8 cellular contexts compared by ENCODE assay signal in genomic region chr7:100430450-100431285, GRCh38. TPM values are rescaled to one million over a fixed set of nuclear protein-coding genes. Genes with fewer than 3 reads are reported as not detected.
DNase-seq lines count a peak whose midpoint lies in the region; ATAC-seq and TF ChIP-seq lines count a peak whose summit lies in the region.

No MANE protein-coding gene starts in this region.

- intact Hi-C loops in left colon (cut with DNase I, micrococcal nuclease) = no loop called here

- peak overlapping the region; percentile 88 to 94 (median 91) for H3K4me3 Mint-ChIP-seq in brain
- peak overlapping the region; percentile 90 to 95 for H3K4me3 Mint-ChIP-seq in stimulated activated naive B cell treated with anti-CD40 and anti-IgM and Interleukin-4, amounts not matched to agents 10 μg/mL and 1 μg/mL and 100 μg/mL, for 72 hours

- peaks cover 39% of the 10 kb centered on the region for H3K36me3 Mint-ChIP-seq in brain
- peaks cover 45 to 62% of the 10 kb centered on the region in 2 donors for H3K36me3 Mint-ChIP-seq in stimulated activated naive B cell treated with anti-CD40 and anti-IgM and Interleukin-4, amounts not matched to agents 10 μg/mL and 1 μg/mL and 100 μg/mL, for 72 hours

- peaks cover 0 to 11% (median 6%) of the 10 kb centered on the region in 5 experiments for H3K9me3 Mint-ChIP-seq in brain
- peaks cover 0 to 4% of the 10 kb centered on the region in 2 donors for H3K9me3 Mint-ChIP-seq in stimulated activated naive B cell treated with anti-CD40 and anti-IgM and Interleukin-4, amounts not matched to agents 10 μg/mL and 1 μg/mL and 100 μg/mL, for 72 hours

- H3K27me3 Mint-ChIP-seq in brain = peaks cover 18% of the 10 kb centered on the region
- H3K27me3 Mint-ChIP-seq in stimulated activated naive B cell treated with anti-CD40 and anti-IgM and Interleukin-4, amounts not matched to agents 10 μg/mL and 1 μg/mL and 100 μg/mL, for 72 hours = peaks cover 6% of the 10 kb centered on the region in 2 donors

- H3K4me1 Mint-ChIP-seq in brain = peaks cover 63% of the 10 kb centered on the region
- peaks cover 52 to 70% of the 10 kb centered on the region in 2 donors for H3K4me1 Mint-ChIP-seq in stimulated activated naive B cell treated with anti-CD40 and anti-IgM and Interleukin-4, amounts not matched to agents 10 μg/mL and 1 μg/mL and 100 μg/mL, for 72 hours

- DNase-seq in RKO (ENCODE audit: low spot score) = peak; percentile 82
- peak; percentile 44 to 45 for DNase-seq in left colon
- DNase-seq in stimulated activated naive B cell treated with anti-CD40 and anti-IgM and Interleukin-4, amounts not matched to agents 10 μg/mL and 1 μg/mL and 100 μg/mL, for 72 hours = no peak
- DNase-seq in NCI-H1436 (lab: John Stamatoyannopoulos, UW) = no peak

- no peak for TF ChIP-seq CTCF in brain (conservative IDR thresholded peaks at IDR 0.05)

- ATAC-seq in GM19468 (IDR thresholded peaks at IDR 0.05; ENCODE audit: extremely low read depth, unreplicated experiment) (peak; percentile 4), left colon (no peak), HG03460 (IDR thresholded peaks at IDR 0.05; ENCODE audit: unreplicated experiment) (no peak), HG03097 (IDR thresholded peaks at IDR 0.05; ENCODE audit: low FRiP score, unreplicated experiment) (no peak)
- ATAC-seq in stimulated activated naive B cell treated with anti-CD40 and anti-IgM and Interleukin-4, amounts not matched to agents 10 μg/mL and 1 μg/mL and 100 μg/mL, for 72 hours (replicated peaks) = peak; percentile 8 to 14

- H3K27ac Mint-ChIP-seq in brain = peak overlapping the region; percentile 78 to 98 (median 96)
- peak overlapping the region; percentile 100 for H3K27ac Mint-ChIP-seq in stimulated activated naive B cell treated with anti-CD40 and anti-IgM and Interleukin-4, amounts not matched to agents 10 μg/mL and 1 μg/mL and 100 μg/mL, for 72 hours

RNA-seq across cellular contexts. Expression of gene MEPCE, which starts 1.0 kb away (rescaled TPM):
- 57.4 TPM for polyA plus RNA-seq in brain (ENCODE audit: insufficient read depth, low read depth, low replicate concordance)
- total RNA-seq in left colon = 10 to 100 TPM; 27.4 to 30.2 TPM

RNA-seq across cellular contexts. Expression of gene ZCWPW1, which starts 2.2 kb away (rescaled TPM):
- polyA plus RNA-seq in brain (ENCODE audit: insufficient read depth, low read depth, low replicate concordance) = 6.4 TPM
- total RNA-seq in left colon = 1 to 10 TPM; 1.2 to 1.6 TPM

RNA-seq across cellular contexts. Expression of gene PPP1R35, which starts 5.6 kb away (rescaled TPM):
- 34.4 TPM for polyA plus RNA-seq in brain (ENCODE audit: insufficient read depth, low read depth, low replicate concordance)
- total RNA-seq in left colon = 10 to 100 TPM; 32.6 to 35.3 TPM

RNA-seq across cellular contexts. Expression of gene SPACDR, which starts 33.4 kb away (rescaled TPM):
- 1.6 TPM for polyA plus RNA-seq in brain (ENCODE audit: insufficient read depth, low read depth, low replicate concordance)
- under 1 TPM; 0.31 to 0.39 TPM for total RNA-seq in left colon

RNA-seq across cellular contexts. Expression of gene TSC22D4, which starts 48.3 kb away (rescaled TPM):
- polyA plus RNA-seq in brain (ENCODE audit: insufficient read depth, low read depth, low replicate concordance) = 383 TPM
- 10 to 100 TPM; 45.9 to 57.2 TPM for total RNA-seq in left colon

Comparison
In these comparisons a context has a peak if more than half of its experiments do, and no peak if none do; other contexts are left out.
1. ATAC-seq: peak in GM19468 (single experiment) and stimulated activated naive B cell treated with anti-CD40 and anti-IgM and Interleukin-4, amounts not matched to agents 10 μg/mL and 1 μg/mL and 100 μg/mL, for 72 hours (2 of 2); none in left colon (single experiment), HG03460 (single experiment) and HG03097 (single experiment).
2. DNase-seq: peak in RKO (single experiment) and left colon (2 of 2); none in stimulated activated naive B cell treated with anti-CD40 and anti-IgM and Interleukin-4, amounts not matched to agents 10 μg/mL and 1 μg/mL and 100 μg/mL, for 72 hours (single experiment) and NCI-H1436 (single experiment).